In the genomic region with DNA sequence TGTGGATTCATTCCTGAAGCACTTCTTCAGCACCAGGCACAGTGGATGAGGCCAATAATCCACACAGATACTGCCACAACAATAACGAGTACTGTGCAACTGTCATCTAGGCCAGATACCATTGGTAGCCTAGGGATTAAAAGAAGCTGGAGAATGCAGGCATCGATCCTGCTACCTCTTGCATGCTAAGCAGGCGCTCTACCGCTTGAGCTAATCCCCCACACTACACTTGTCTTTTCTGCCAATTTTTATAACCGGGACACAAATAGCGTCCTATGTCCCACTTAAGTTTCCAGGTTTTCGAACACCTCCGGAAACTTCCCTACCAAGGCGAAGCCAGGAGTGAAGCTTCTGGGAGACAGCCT, we compare ENCODE assay signal across 7 cellular contexts.
A peak's percentile ranks its signal among the peaks of the same experiment; 100 is the strongest.
DNase-seq lines count a peak whose midpoint lies in the region; ATAC-seq and TF ChIP-seq lines count a peak whose summit lies in the region.
"Not testable (repeated sequence)": the region's sequence is repeated elsewhere in the genome, so short reads cannot be mapped to it uniquely, and the experiment has no call there.

No MANE protein-coding gene starts in this region.

- not testable (repeated sequence) for H3K9me3 ChIP-seq in H9 (ENCODE audit: control insufficient read depth, low read depth, low read length); Panc1 (ENCODE audit: control insufficient read depth, insufficient read depth, low read depth, low read length)

- not testable (repeated sequence) for H3K27ac ChIP-seq in H9 (ENCODE audit: insufficient read length, low read depth, low read length); Panc1 (ENCODE audit: low read length)

- not testable (repeated sequence) for H4K8ac ChIP-seq in H9 (replicated peaks; ENCODE audit: insufficient read length, low read depth, low read length)

- H3K23ac ChIP-seq in H9 (ENCODE audit: insufficient read length, low read depth, low read length) = not testable (repeated sequence)

- H2BK120ac ChIP-seq in H9 (ENCODE audit: low read depth, low read length, poor library complexity, severe bottlenecking) = not testable (repeated sequence)

- H3K36me3 ChIP-seq in Panc1 (ENCODE audit: control insufficient read depth, insufficient read depth, low read length) = not testable (repeated sequence)

- H3K4me3 Mint-ChIP-seq in H9 = peak overlapping the region; percentile 59 to 81

- POLR2A ChIA-PET in Panc1 (lab: Charles Lee) = not testable (repeated sequence)

- not testable (repeated sequence) for H2AFZ ChIP-seq in H9 (ENCODE audit: low read length)

- not testable (repeated sequence) for H3K36me3 Mint-ChIP-seq in H9 (ENCODE audit: insufficient read depth in 1 of 3, low read depth in 3 of 3)

- not testable (repeated sequence) for H3K79me1 ChIP-seq in H9 (ENCODE audit: insufficient read depth, low read depth, low read length, poor library complexity, severe bottlenecking)

- not testable (repeated sequence) for H3K4ac ChIP-seq in H9 (ENCODE audit: low read depth, low read length)

- in situ Hi-C loops in Panc1 (cut with HindIII; ENCODE audit: low pct_unique_long_range_greater_than_20kb, low sequenced_read_pairs) = not testable (repeated sequence)

- not testable (repeated sequence) for H3K18ac ChIP-seq in H9 (ENCODE audit: insufficient read length, low read depth, low read length)

- not testable (repeated sequence) for H2BK15ac ChIP-seq in H9 (ENCODE audit: low read depth, low read length)

- CTCF ChIA-PET in Panc1 (lab: Charles Lee) = not testable (repeated sequence)

- H3K14ac ChIP-seq in H9 (ENCODE audit: insufficient read depth, low read length) = not testable (repeated sequence)

- not testable (repeated sequence) for H3K4me1 ChIP-seq in H9 (ENCODE audit: insufficient read depth, low read length); Panc1 (ENCODE audit: control insufficient read depth, insufficient read depth, low read length)

- not testable (repeated sequence) for H2BK20ac ChIP-seq in H9 (ENCODE audit: low read depth, low read length, poor library complexity, severe bottlenecking)

- not testable (repeated sequence) for H4K91ac ChIP-seq in H9 (ENCODE audit: insufficient read length, low read depth, low read length)

- H3K79me2 ChIP-seq in H9 (ENCODE audit: insufficient read depth, low read length) = not testable (repeated sequence)

- H3K27me3 ChIP-seq in H9 (ENCODE audit: insufficient read depth, low read length) = not testable (repeated sequence)
- H3K27me3 ChIP-seq in Panc1 (ENCODE audit: control insufficient read depth, insufficient read depth, low read length) = peaks cover 27% of the 10 kb centered on the region

- H3K23me2 ChIP-seq in H9 (ENCODE audit: insufficient read length, low read depth, low read length, poor library complexity, severe bottlenecking) = not testable (repeated sequence)

- H3K4me3 ChIP-seq in Panc1 (ENCODE audit: low read depth in 2 of 2, low read length in 2 of 2) = peak overlapping the region in 1 of 2 experiments; percentile 53; a peak in 3 of 4 replicates

- ATAC-seq in HG03342 (IDR thresholded peaks at IDR 0.05; ENCODE audit: unreplicated experiment) (peak; percentile 29), Panc1 (peak; percentile 96)

- H3K4me2 ChIP-seq in H9 (ENCODE audit: insufficient read depth, insufficient read length, low read length) = peak overlapping the region; percentile 55

- TF ChIP-seq CTCF in H9 (conservative IDR thresholded peaks at IDR 0.05); Panc1 (IDR thresholded peaks at IDR 0.05): not testable (repeated sequence)

- not testable (repeated sequence) for H3K4me1 Mint-ChIP-seq in H9

- peaks cover 43% of the 10 kb centered on the region for H3K27me3 Mint-ChIP-seq in H9 (ENCODE audit: low read depth)

- not testable (repeated sequence) for H2AK5ac ChIP-seq in H9 (ENCODE audit: insufficient read length, low read length)

- not testable (repeated sequence) for H4K20me1 ChIP-seq in H9 (ENCODE audit: control insufficient read depth, insufficient read depth, insufficient read length)

- not testable (repeated sequence) for H3K27ac Mint-ChIP-seq in H9

- not testable (repeated sequence) for H3K56ac ChIP-seq in H9 (ENCODE audit: insufficient read length, low read depth, low read length)

- not testable (repeated sequence) for BruUV-seq in Panc1 (replicated peaks; lab: Mats Ljungman, UMichigan)

- not testable (repeated sequence) for H3K9ac ChIP-seq in H9 (ENCODE audit: extremely low read depth, insufficient read length, low read length)

- H2BK12ac ChIP-seq in H9 (ENCODE audit: insufficient read length, low read depth, low read length) = not testable (repeated sequence)

- not testable (repeated sequence) for H2BK5ac ChIP-seq in H9 (ENCODE audit: insufficient read length, low read length)

- DNase-seq in ELF-1 (ENCODE audit: low read depth, low spot score) (peak; percentile 23), H9 (peak; percentile 44), amniotic epithelial cell (ENCODE audit: low read depth) (peak; percentile 4), fibroblast of gingiva (ENCODE audit: low read depth) (peak; percentile 15), iris pigment epithelial cell (ENCODE audit: low read depth) (peak; percentile 40)
- DNase-seq in Panc1 (ENCODE audit: low read depth, low spot score) = not testable (repeated sequence)

- peaks cover 2 to 39% of the 10 kb centered on the region in 2 experiments; a peak in 3 of 5 replicates for H3K9me3 Mint-ChIP-seq in H9

- H3T11ph ChIP-seq in H9 (ENCODE audit: low read length) = not testable (repeated sequence)

- no CpG with 5 or more reads among the region's 9 CpGs for WGBS in H9 (ENCODE audit: extremely low coverage, insufficient read length, low lambda C conversion rate)

- intact Hi-C loops in Panc1 (cut with micrococcal nuclease; ENCODE audit: unreplicated experiment) = not testable (repeated sequence)

- not testable (repeated sequence) for H4K5ac ChIP-seq in H9 (ENCODE audit: insufficient read length, low read depth, low read length)
